In the genomic region with DNA sequence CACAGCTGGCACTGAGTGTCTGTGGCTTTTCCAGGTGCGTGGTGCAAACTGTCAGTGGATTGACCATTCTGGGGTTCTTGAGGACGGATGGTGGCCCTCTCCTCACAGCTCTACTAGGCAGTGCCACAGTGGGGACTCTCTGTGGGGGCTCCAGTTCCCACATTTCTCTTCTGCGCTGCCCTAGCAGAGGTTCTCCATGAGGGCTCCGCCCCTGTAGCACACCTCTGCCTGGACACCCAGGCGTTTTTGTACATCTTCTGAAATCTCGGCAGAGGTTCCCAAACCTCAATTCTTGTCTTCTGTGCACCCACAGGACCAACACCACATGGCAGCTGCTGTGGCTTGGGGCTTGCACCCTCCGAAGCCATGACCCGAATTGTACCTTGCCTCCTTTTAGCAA, we compare ENCODE assay signal across 23 cellular contexts. TPM values are rescaled to one million over a fixed set of nuclear protein-coding genes. Genes with fewer than 3 reads are reported as not detected.
"Had no signal": no experiment of that assay in that cellular context is flagged by ENCODE, and none has a peak within 500 bp of the region (broad histone marks: within the 10 kb centered on the region; RNA-seq: fewer than 3 reads in every experiment).

No MANE protein-coding gene starts in this region.

- FAIRE-seq: TTC549 had no signal

- DNase-seq: activated CD4-positive, alpha-beta T cell treated with anti-CD3 and anti-CD28 coated beads, Interleukin-2, amount 10 ng/mL, durations not matched to agents 24 days and 14 days; activated CD4-positive, alpha-beta T cell treated with anti-CD3 and anti-CD28 coated beads, Interleukin-2, amount 50 U/mL, for 4 hours; activated CD8-positive, alpha-beta T cell treated with anti-CD3 and anti-CD28 coated beads for 36 hours; activated gamma-delta T cell; activated naive CD4-positive, alpha-beta T cell treated with Interleukin-2 at 50 U/mL for 16 hours; activated naive CD8-positive, alpha-beta T cell treated with anti-CD3 and anti-CD28 coated beads, Interleukin-2, amount 10 ng/mL, durations not matched to agents 7 days and 5 days; activated T-cell treated with anti-CD3 and anti-CD28 coated beads, Interleukin-2, amount 50 U/mL, for 1 hour; amygdala; NCI-H1105; NCI-H1417 treated with DMSO at 0.1 percent for 48 hours; NCI-H187 treated with DMSO at 0.1 percent for 48 hours; NCI-H2081; NCI-H2171 treated with DMSO at 0.1 percent for 48 hours; NCI-H226; NCI-H524 treated with DMSO at 0.1 percent for 48 hours; SHP77 treated with DMSO at 0.1 percent for 48 hours; SK-N-SH had no signal

- H3K27ac ChIP-seq: ascending aorta, cardiac muscle cell, SJSA1 had no signal

- H3K4me3 ChIP-seq: ascending aorta, cardiac muscle cell, SJSA1 had no signal

- H3K4me1 ChIP-seq: ascending aorta, SJSA1 had no signal

- H3K9ac ChIP-seq: SK-N-SH had no signal

- ATAC-seq: activated CD8-positive, alpha-beta T cell treated with anti-CD3 and anti-CD28 coated beads for 36 hours; Panc1 had no signal

- H3K4me2 ChIP-seq: SK-N-SH had no signal

- H3K9me3 ChIP-seq: ascending aorta, SK-N-SH had no signal

- H3K27me3 ChIP-seq: ascending aorta, cardiac muscle cell, SJSA1 had no signal

RNA-seq across cellular contexts. Expression of a gene that starts 29.0 kb away (rescaled TPM):
- total RNA-seq: ascending aorta, NCI-H460, SJSA1 had no signal
